ENCODE assay signal across 28 cellular contexts in the genomic region with DNA sequence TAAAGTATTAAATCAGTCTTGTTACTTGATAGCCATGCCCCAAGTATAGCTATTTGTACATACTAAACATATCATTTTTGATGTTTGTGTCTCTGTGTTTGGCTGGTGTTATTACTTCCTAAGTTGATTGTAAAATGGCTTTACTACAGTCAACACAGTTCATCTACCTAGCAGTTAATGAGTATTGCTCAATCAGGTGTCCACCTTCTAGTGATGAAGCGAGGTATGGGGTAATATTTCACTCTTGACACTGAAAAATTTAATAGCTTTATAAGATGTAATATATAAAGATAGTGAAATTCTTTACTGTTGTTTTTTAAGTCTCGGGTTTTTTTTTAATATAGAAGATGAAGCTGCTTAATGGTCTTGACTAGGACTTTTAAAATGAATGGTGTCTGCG.
"Had no signal": no experiment of that assay in that cellular context is flagged by ENCODE, and none has a peak within 500 bp of the region (broad histone marks: within the 10 kb centered on the region; RNA-seq: fewer than 3 reads in every experiment).

No MANE protein-coding gene starts in this region.

- H3K27me3 ChIP-seq: neural progenitor cell, ovary, spleen, suprapubic skin, testis, tibial artery, transverse colon, upper lobe of right lung, uterus had no signal

- H3K4me1 ChIP-seq: neural progenitor cell, parathyroid adenoma, psoas muscle, spleen, suprapubic skin, testis, tibial artery, transverse colon, upper lobe of right lung, uterus had no signal

- H3K9me3 ChIP-seq: ovary, psoas muscle, spleen, suprapubic skin, testis, tibial artery, transverse colon, upper lobe of right lung, uterus had no signal

- DNase-seq: natural killer cell; occipital lobe; ovary; posterior cingulate gyrus; psoas muscle; right cardiac atrium; spleen; stimulated activated CD4-positive, alpha-beta T cell treated with anti-CD3 and anti-CD28 coated beads, Interleukin-12 subunit alpha, Interleukin-12 subunit beta, amount 100 ng/mL, for 4 hours; stimulated activated CD4-positive, alpha-beta T cell treated with anti-CD3 and anti-CD28 coated beads, Interleukin-1b, Interleukin-23, amount 100 ng/mL, for 48 hours; stimulated activated CD4-positive, alpha-beta T cell treated with anti-CD3 and anti-CD28 coated beads, Interleukin-4, amount 100 ng/mL, for 1 hour; stimulated activated CD4-positive, alpha-beta T cell treated with anti-CD3 and anti-CD28 coated beads, Interleukin-4, amount 100 ng/mL, for 4 hours; stimulated activated CD8-positive, alpha-beta memory T cell treated with anti-CD3 and anti-CD28 coated beads, Interleukin-4, amount 100 ng/mL, for 48 hours; stimulated activated naive CD4-positive, alpha-beta T cell; stimulated activated naive CD8-positive, alpha-beta T cell treated with anti-CD3 and anti-CD28 coated beads, Interleukin-15, amount 100 ng/mL, for 72 hours; stimulated activated naive CD8-positive, alpha-beta T cell treated with anti-CD3 and anti-CD28 coated beads, Interleukin-15, Interleukin-2, amounts not matched to agents 100 U/mL and 50 U/mL, for 24 hours; substantia nigra; testis; tibial artery; transverse colon; upper lobe of right lung; uterus had no signal

- H2AFZ ChIP-seq: neural progenitor cell, parathyroid adenoma had no signal

- H3K4me3 ChIP-seq: neural progenitor cell, ovary, psoas muscle, skin epidermis, smooth muscle cell, spleen, suprapubic skin, testis, tibial artery, transverse colon, upper lobe of right lung, uterus had no signal

- H3K36me3 ChIP-seq: neural progenitor cell, ovary, suprapubic skin, upper lobe of right lung, uterus had no signal

- ATAC-seq: natural killer cell; psoas muscle; right cardiac atrium; sciatic nerve; stimulated activated memory B cell treated with anti-CD40 and anti-IgM and Interleukin-4, amounts not matched to agents 10 μg/mL and 1 μg/mL and 100 μg/mL, for 72 hours; stimulated activated naive CD8-positive, alpha-beta T cell treated with anti-CD3 and anti-CD28 coated beads, Interleukin-15, amount 100 ng/mL, for 72 hours; stimulated activated naive CD8-positive, alpha-beta T cell treated with anti-CD3 and anti-CD28 coated beads, Interleukin-15, Interleukin-2, amounts not matched to agents 100 U/mL and 50 U/mL, for 24 hours; upper lobe of right lung had no signal

- H3K9ac ChIP-seq: neural progenitor cell, parathyroid adenoma had no signal

- H3K4me2 ChIP-seq: neural progenitor cell, smooth muscle cell had no signal

- H3K27ac ChIP-seq: neural progenitor cell, ovary, parathyroid adenoma, psoas muscle, skin epidermis, spleen, suprapubic skin, testis, tibial artery, transverse colon, upper lobe of right lung, uterus had no signal
